In the genomic region with DNA sequence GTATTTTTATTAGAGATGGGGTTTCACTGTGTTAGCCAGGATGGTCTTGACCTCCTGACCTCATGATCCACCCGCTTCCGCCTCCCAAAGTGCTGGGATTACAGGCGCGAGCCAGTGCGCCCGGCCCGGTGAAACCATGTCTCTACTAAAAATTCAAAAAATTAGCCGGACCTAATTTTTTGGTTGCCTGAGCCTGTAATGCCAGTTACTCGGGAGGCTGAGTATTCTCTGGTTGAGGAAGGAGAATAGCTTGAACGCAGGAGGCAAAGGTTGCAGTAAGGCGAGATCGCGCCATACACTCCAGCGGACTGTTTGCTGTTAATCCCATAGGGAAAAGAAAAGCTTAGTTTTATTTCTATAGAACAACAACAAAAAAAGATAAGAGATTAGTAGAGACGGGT, we compare ENCODE assay signal across 1 cellular context.
TF ChIP-seq lines count a peak whose summit lies in the region.

No MANE protein-coding gene starts in this region.

TF ChIP-seq in H1, 55 proteins besides CTCF, POLR2A, EP300 and RAD21:
- TF ChIP-seq KDM5A (IDR thresholded peaks at IDR 0.05; ENCODE audit: low read length) (no peak), FOSL1 (IDR thresholded peaks at IDR 0.05; ENCODE audit: insufficient read depth, low read depth, low read length) (no peak), CHD1 (IDR thresholded peaks at IDR 0.05; ENCODE audit: low read depth, low read length) (no peak), TAF1 (IDR thresholded peaks at IDR 0.05; ENCODE audit: low read depth, low read length) (no peak), SIX5 (IDR thresholded peaks at IDR 0.05; ENCODE audit: low read depth, low read length) (no peak), RNF2 (IDR thresholded peaks at IDR 0.05; ENCODE audit: borderline replicate concordance, low read depth, low read length, missing control alignments, poor library complexity, severe bottlenecking) (no peak), EZH2 (IDR thresholded peaks at IDR 0.05; ENCODE audit: low read depth, low read length, severe bottlenecking) (no peak), CBX5 (IDR thresholded peaks at IDR 0.05; ENCODE audit: low read depth, low read length) (no peak), GTF2F1 (IDR thresholded peaks at IDR 0.05; ENCODE audit: borderline replicate concordance, low read depth, low read length) (no peak), CEBPB (IDR thresholded peaks at IDR 0.05; ENCODE audit: low read depth, low read length) (no peak), BCL11A (IDR thresholded peaks at IDR 0.05; ENCODE audit: low read depth in 2 of 2, low read length in 2 of 2) (no peak), ATF3 (IDR thresholded peaks at IDR 0.05; ENCODE audit: insufficient read depth, low read depth, low read length) (no peak), TEAD4 (IDR thresholded peaks at IDR 0.05; ENCODE audit: low read depth, low read length) (no peak), KDM4A (IDR thresholded peaks at IDR 0.05; ENCODE audit: low read depth, low read length, severe bottlenecking) (no peak), CREB1 (IDR thresholded peaks at IDR 0.05) (no peak), BRCA1 (IDR thresholded peaks at IDR 0.05; ENCODE audit: low read depth, low read length) (no peak)
- TF ChIP-seq, protein P1, sequence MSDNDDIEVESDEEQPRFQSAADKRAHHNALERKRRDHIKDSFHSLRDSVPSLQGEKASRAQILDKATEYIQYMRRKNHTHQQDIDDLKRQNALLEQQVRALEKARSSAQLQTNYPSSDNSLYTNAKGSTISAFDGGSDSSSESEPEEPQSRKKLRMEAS (IDR thresholded peaks at IDR 0.05): no peak
